In genomic region chr5:6404129-6404528, GRCh38 we compare ENCODE assay signal across 16 cellular contexts. TPM values are rescaled to one million over a fixed set of nuclear protein-coding genes. Genes with fewer than 3 reads are reported as not detected.
DNase-seq lines count a peak whose midpoint lies in the region; ATAC-seq, FAIRE-seq and TF ChIP-seq lines count a peak whose summit lies in the region.
"Had no signal": no experiment of that assay in that cellular context is flagged by ENCODE, and none has a peak within 500 bp of the region (broad histone marks: within the 10 kb centered on the region; RNA-seq: fewer than 3 reads in every experiment).

No MANE protein-coding gene starts in this region.

- DNase-seq in AG10803 (ENCODE audit: low read depth): peak; percentile 90
- DNase-seq in K562 (ENCODE audit: extremely low read depth in 1 of 4, low spot score in 3 of 4): no peak
- DNase-seq in body of pancreas: no peak
- DNase-seq in activated CD4-positive, alpha-beta memory T cell treated with anti-CD3 and anti-CD28 coated beads, Interleukin-2, amount 10 ng/mL, durations not matched to agents 7 days and 5 days: no peak
- no peak for DNase-seq in Right ventricle myocardium superior
- DNase-seq: head of caudate nucleus, naive B cell, NCI-H1105 treated with DMSO at 0.1 percent for 48 hours, NCI-H446 treated with DMSO at 0.1 percent for 48 hours, uterus had no signal

- no peaks in the 10 kb centered on the region for H3K9me3 Mint-ChIP-seq in activated CD4-positive, alpha-beta memory T cell treated with anti-CD3 and anti-CD28 coated beads, Interleukin-2, amount 10 ng/mL, durations not matched to agents 7 days and 5 days
- H3K9me3 Mint-ChIP-seq: endodermal cell; stimulated activated effector memory CD8-positive, alpha-beta T cell treated with anti-CD3 and anti-CD28 coated beads, Interleukin-12 subunit alpha, Interleukin-12 subunit beta, amount 100 ng/mL, for 72 hours had no signal

- peaks cover 6 to 23% of the 10 kb centered on the region in 2 experiments; a peak in 4 of 5 replicates for H3K4me1 ChIP-seq in K562 (replicated peaks in 1 of 2; ENCODE audit: control insufficient read depth in 2 of 2, insufficient read depth in 2 of 2, low read length in 2 of 2)
- H3K4me1 ChIP-seq in body of pancreas: no peaks in the 10 kb centered on the region
- H3K4me1 ChIP-seq: uterus had no signal

- BruUV-seq in K562 (replicated peaks; lab: Mats Ljungman, UMichigan): no TSS peak

- CTCF ChIA-PET in K562 (lab: Yijun Ruan, JAX; ENCODE audit: low intra/inter-chr PET ratio): no interaction called here
- CTCF ChIA-PET in activated CD4-positive, alpha-beta memory T cell treated with anti-CD3 and anti-CD28 coated beads, Interleukin-2, amount 10 ng/mL, durations not matched to agents 7 days and 5 days (lab: Charles Lee): interaction anchor here (0.6 kb wide), 1 partner anchor 107 kb away, joined by 3 read pairs; no protein-coding TSS in a partner anchor

- H3K79me2 ChIP-seq in K562 (ENCODE audit: control insufficient read depth, insufficient read depth, low read length): no peaks in the 10 kb centered on the region

- TF ChIP-seq EP300 in K562 (IDR thresholded peaks at IDR 0.05; ENCODE audit: low read length): no peak

- H3K27me3 ChIP-seq in K562 (ENCODE audit: control insufficient read depth in 2 of 2, insufficient read depth in 2 of 2, low read length in 2 of 2) (peaks cover 33 to 38% of the 10 kb centered on the region in 2 experiments), body of pancreas (no peaks in the 10 kb centered on the region)
- H3K27me3 ChIP-seq: uterus had no signal

- no peak overlapping the region for H3K4me2 ChIP-seq in K562 (ENCODE audit: insufficient read depth, low read length)

- FAIRE-seq in K562 (lab: Jason Lieb, UNC): no peak

- H3K4me3 Mint-ChIP-seq in activated CD4-positive, alpha-beta memory T cell treated with anti-CD3 and anti-CD28 coated beads, Interleukin-2, amount 10 ng/mL, durations not matched to agents 7 days and 5 days: no peak overlapping the region
- H3K4me3 Mint-ChIP-seq: endodermal cell; naive B cell; stimulated activated effector memory CD8-positive, alpha-beta T cell treated with anti-CD3 and anti-CD28 coated beads, Interleukin-12 subunit alpha, Interleukin-12 subunit beta, amount 100 ng/mL, for 72 hours had no signal

- H3K4me1 Mint-ChIP-seq in activated CD4-positive, alpha-beta memory T cell treated with anti-CD3 and anti-CD28 coated beads, Interleukin-2, amount 10 ng/mL, durations not matched to agents 7 days and 5 days: no peaks in the 10 kb centered on the region
- H3K4me1 Mint-ChIP-seq: naive B cell had no signal

- peaks cover 17% of the 10 kb centered on the region for H3K27me3 Mint-ChIP-seq in activated CD4-positive, alpha-beta memory T cell treated with anti-CD3 and anti-CD28 coated beads, Interleukin-2, amount 10 ng/mL, durations not matched to agents 7 days and 5 days

- no peaks in the 10 kb centered on the region for H3K9me1 ChIP-seq in K562 (ENCODE audit: control insufficient read depth, insufficient read depth, low read length)

- ATAC-seq in GM19023 (IDR thresholded peaks at IDR 0.05; ENCODE audit: unreplicated experiment): peak; percentile 84
- ATAC-seq in HG02885 (IDR thresholded peaks at IDR 0.05; ENCODE audit: poor library complexity, unreplicated experiment): peak; percentile 67
- no peak for ATAC-seq in K562
- no peak for ATAC-seq in GM18861 (IDR thresholded peaks at IDR 0.05; ENCODE audit: unreplicated experiment)
- no peak for ATAC-seq in body of pancreas
- ATAC-seq in Right ventricle myocardium superior (ENCODE audit: poor library complexity): no peak
- ATAC-seq: stimulated activated effector memory CD8-positive, alpha-beta T cell treated with anti-CD3 and anti-CD28 coated beads, Interleukin-12 subunit alpha, Interleukin-12 subunit beta, amount 100 ng/mL, for 72 hours had no signal

- H4K20me1 ChIP-seq in K562 (replicated peaks; ENCODE audit: control insufficient read depth, insufficient read depth, low read length): no peaks in the 10 kb centered on the region

- POLR2A ChIA-PET in K562 (lab: Yijun Ruan, JAX): no interaction called here
- POLR2A ChIA-PET in activated CD4-positive, alpha-beta memory T cell treated with anti-CD3 and anti-CD28 coated beads, Interleukin-2, amount 10 ng/mL, durations not matched to agents 7 days and 5 days (lab: Charles Lee): no interaction called here

- no peak for TF ChIP-seq RAD21 in K562 (CRISPR knock-in tag; conservative IDR thresholded peaks at IDR 0.05 in 1 of 2, IDR thresholded peaks at IDR 0.05 in 1 of 2)

- intact Hi-C loops in K562 (cut with micrococcal nuclease): no loop called here
- intact Hi-C loops in body of pancreas (cut with DNase I): no loop called here
- intact Hi-C loops in Right ventricle myocardium superior (cut with DNase I): no loop called here

- H3K9ac ChIP-seq in K562 (ENCODE audit: insufficient read depth in 1 of 2, low read depth in 2 of 2, low read length in 2 of 2): no peak overlapping the region

- H3K9me3 ChIP-seq in K562 (replicated peaks; ENCODE audit: control insufficient read depth, insufficient read depth, low read depth, low read length): 0 out of 2 replicates have a peak, but pooled peaks cover 2% of the 10 kb centered on the region
- no peaks in the 10 kb centered on the region for H3K9me3 ChIP-seq in body of pancreas
- H3K9me3 ChIP-seq: uterus had no signal

- 0% methylated on average over 4 of the region's 4 CpGs for WGBS in K562 (ENCODE audit: insufficient coverage, low coverage, missing lambda C conversion rate)
- 78 to 90% methylated on average over 4 of the region's 4 CpGs for WGBS in body of pancreas, 2 donors

- H3K36me3 ChIP-seq in K562 (ENCODE audit: control insufficient read depth, insufficient read depth, low read length) (no peaks in the 10 kb centered on the region), body of pancreas (replicated peaks in 1 of 2; ENCODE audit: insufficient read depth in 1 of 2, low read depth in 2 of 2) (no peaks in the 10 kb centered on the region)
- H3K36me3 ChIP-seq: uterus had no signal

- H3K27ac ChIP-seq in K562 (ENCODE audit: extremely low read depth, low read depth, low read length): no peak overlapping the region
- H3K27ac ChIP-seq in body of pancreas: no peak overlapping the region
- H3K27ac ChIP-seq: uterus had no signal

- H3K4me3 ChIP-seq in AG10803 (ENCODE audit: low read length) (no peak overlapping the region), K562 (no peak overlapping the region), body of pancreas (no peak overlapping the region)
- H3K4me3 ChIP-seq: uterus had no signal

- in situ Hi-C loops in K562 (cut with MboI): no loop called here

- TF ChIP-seq POLR2A in K562 (conservative IDR thresholded peaks at IDR 0.05) (no peak), body of pancreas (IDR thresholded peaks at IDR 0.05) (no peak)

- H3K27ac Mint-ChIP-seq in activated CD4-positive, alpha-beta memory T cell treated with anti-CD3 and anti-CD28 coated beads, Interleukin-2, amount 10 ng/mL, durations not matched to agents 7 days and 5 days: no peak overlapping the region
- H3K27ac Mint-ChIP-seq: endodermal cell; naive B cell; stimulated activated effector memory CD8-positive, alpha-beta T cell treated with anti-CD3 and anti-CD28 coated beads, Interleukin-12 subunit alpha, Interleukin-12 subunit beta, amount 100 ng/mL, for 72 hours had no signal

- no peak overlapping the region for H2AFZ ChIP-seq in K562 (ENCODE audit: low read depth, low read length)

- H3K36me3 Mint-ChIP-seq in activated CD4-positive, alpha-beta memory T cell treated with anti-CD3 and anti-CD28 coated beads, Interleukin-2, amount 10 ng/mL, durations not matched to agents 7 days and 5 days (ENCODE audit: low read depth): no peaks in the 10 kb centered on the region
- H3K36me3 Mint-ChIP-seq: naive B cell; stimulated activated effector memory CD8-positive, alpha-beta T cell treated with anti-CD3 and anti-CD28 coated beads, Interleukin-12 subunit alpha, Interleukin-12 subunit beta, amount 100 ng/mL, for 72 hours had no signal

- no peak for TF ChIP-seq CTCF in AG10803 (conservative IDR thresholded peaks at IDR 0.05; ENCODE audit: low read length)
- TF ChIP-seq CTCF in K562 (IDR thresholded peaks at IDR 0.05 in 2 of 3, conservative IDR thresholded peaks at IDR 0.05 in 1 of 3; ENCODE audit: insufficient read depth in 2 of 3, low read depth in 1 of 3, low read length in 3 of 3): no peak
- TF ChIP-seq CTCF in body of pancreas (IDR thresholded peaks at IDR 0.05): no peak

RNA-seq across cellular contexts. Expression of gene MED10, which starts 25.8 kb away (rescaled TPM):
- total RNA-seq in K562 (2011; cell fraction: chromatin; rRNA removed; ENCODE audit: low replicate concordance): 44.1 and 73.3 TPM in 2 replicates
- 38.2 and 47.2 TPM in 2 replicates for total RNA-seq in K562 (2011; cell fraction: nucleolus; rRNA removed)
- total RNA-seq in K562 (2011; cell fraction: nucleoplasm; rRNA removed): 43.8 and 50.4 TPM in 2 replicates
- total RNA-seq in K562 (2014; rRNA removed) (36.1 and 51.0 TPM in 2 replicates), K562 (2014; rRNA removed; fragmentation: Illumina TruSeq; extraction: Trizol) (23.8 and 25.7 TPM in 2 replicates), K562 (2015; rRNA removed; fragmentation: Illumina TruSeq; extraction: Trizol) (28.4 and 33.6 TPM in 2 replicates), K562 (2021) (52.0 and 62.3 TPM in 2 replicates), body of pancreas (10 to 100 TPM in 1 of 2 donors, 1 to 10 TPM in 1; 9.6 to 15.5 TPM), Right ventricle myocardium superior (30.9 TPM)
- polyA plus RNA-seq in K562 (2011; rRNA removed) (49.9 and 58.8 TPM in 2 replicates), K562 (2014; fragmentation: Illumina TruSeq; extraction: Trizol) (60.6 and 72.2 TPM in 2 replicates), K562 (2014; fragmentation: Nextera tagmentation; extraction: Ambion mirVana) (10 to 100 TPM; 45.0 to 72.5 TPM), K562 (2014; rRNA removed) (78.5 and 83.4 TPM in 2 replicates)
- 51.3 and 58.8 TPM in 2 replicates for polyA plus RNA-seq in K562 (2011; cell fraction: cytosol; rRNA removed)
- polyA plus RNA-seq in K562 (2011; cell fraction: nucleus; rRNA removed): 70.4 and 86.1 TPM in 2 replicates
- 68.1 and 71.4 TPM in 2 replicates for polyA plus RNA-seq in K562 (2012)
- polyA minus RNA-seq in K562 (2011; rRNA and poly(A)+ RNA removed): 18.9 and 20.4 TPM in 2 replicates
- polyA minus RNA-seq in K562 (2011; cell fraction: cytosol; rRNA and poly(A)+ RNA removed): 11.6 and 15.7 TPM in 2 replicates
- 41.7 and 72.9 TPM in 2 replicates for polyA minus RNA-seq in K562 (2011; cell fraction: nucleus; rRNA and poly(A)+ RNA removed)
- total RNA-seq in activated CD4-positive, alpha-beta memory T cell treated with anti-CD3 and anti-CD28 coated beads, Interleukin-2, amount 10 ng/mL, durations not matched to agents 7 days and 5 days: 10 to 100 TPM; 50.1 to 52.9 TPM

RNA-seq across cellular contexts. Expression of gene UBE2QL1, which starts 44.5 kb away (rescaled TPM):
- total RNA-seq in K562 (2011; cell fraction: chromatin; rRNA removed; ENCODE audit: low replicate concordance): not detected in 2 replicates
- total RNA-seq in K562 (2011; cell fraction: nucleolus; rRNA removed): 0.13 TPM in 1 of 2 replicates, not detected in the other
- total RNA-seq in K562 (2011; cell fraction: nucleoplasm; rRNA removed): 0.15 TPM in 1 of 2 replicates, not detected in the other
- total RNA-seq in K562 (2014; rRNA removed): not detected in 2 replicates
- not detected in 2 replicates for total RNA-seq in K562 (2014; rRNA removed; fragmentation: Illumina TruSeq; extraction: Trizol)
- not detected in 2 replicates for total RNA-seq in K562 (2015; rRNA removed; fragmentation: Illumina TruSeq; extraction: Trizol)
- not detected in 2 replicates for total RNA-seq in K562 (2021)
- not detected in 2 replicates for polyA plus RNA-seq in K562 (2011; rRNA removed)
- polyA plus RNA-seq in K562 (2011; cell fraction: cytosol; rRNA removed): not detected in 2 replicates
- polyA plus RNA-seq in K562 (2011; cell fraction: nucleus; rRNA removed): 0.03 TPM in 1 of 2 replicates, not detected in the other
- polyA plus RNA-seq in K562 (2012): 0.01 TPM in 1 of 2 replicates, not detected in the other
- not detected in 2 replicates for polyA plus RNA-seq in K562 (2014; fragmentation: Illumina TruSeq; extraction: Trizol)
- not detected for polyA plus RNA-seq in K562 (2014; fragmentation: Nextera tagmentation; extraction: Ambion mirVana)
- polyA plus RNA-seq in K562 (2014; rRNA removed): not detected in 2 replicates
- not detected in 2 replicates for polyA minus RNA-seq in K562 (2011; rRNA and poly(A)+ RNA removed)
- not detected in 2 replicates for polyA minus RNA-seq in K562 (2011; cell fraction: cytosol; rRNA and poly(A)+ RNA removed)
- polyA minus RNA-seq in K562 (2011; cell fraction: nucleus; rRNA and poly(A)+ RNA removed): not detected in 2 replicates
- total RNA-seq in body of pancreas: under 1 TPM; 0.33 to 0.78 TPM
- under 1 TPM; 0.10 TPM for total RNA-seq in activated CD4-positive, alpha-beta memory T cell treated with anti-CD3 and anti-CD28 coated beads, Interleukin-2, amount 10 ng/mL, durations not matched to agents 7 days and 5 days
- total RNA-seq in Right ventricle myocardium superior: 22.8 TPM
- total RNA-seq: T-helper 2 cell treated with Interferon-gamma antibody and Interleukin-4, amounts not matched to agents 100 ng/mL and 5 ng/mL, for 36 hours had no signal

Comparison
In these comparisons a context has a peak if more than half of its experiments do, and no peak if none do; other contexts are left out.
1. ATAC-seq: peak in GM19023 (single experiment) and HG02885 (single experiment); none in K562 (single experiment), GM18861 (single experiment), body of pancreas (single experiment) and Right ventricle myocardium superior (single experiment).
2. RNA of gene UBE2QL1, which starts 44.5 kb away (total RNA-seq): 22.8 TPM in Right ventricle myocardium superior (single experiment); 0.33 to 0.78 TPM in body of pancreas, 0.10 TPM in activated CD4-positive, alpha-beta memory T cell treated with anti-CD3 and anti-CD28 coated beads, Interleukin-2, amount 10 ng/mL, durations not matched to agents 7 days and 5 days and 0.13 to 0.15 TPM in K562; every median in the first group is over 10 times any median in the second.